Comparison of ENCODE assay signal across 8 cellular contexts in genomic region chr7:66995045-66995776, GRCh38. TPM values are rescaled to one million over a fixed set of nuclear protein-coding genes. Genes with fewer than 3 reads are reported as not detected.
DNase-seq lines count a peak whose midpoint lies in the region; ATAC-seq, FAIRE-seq and TF ChIP-seq lines count a peak whose summit lies in the region.
"Not testable (repeated sequence)": the region's sequence is repeated elsewhere in the genome, so short reads cannot be mapped to it uniquely, and the experiment has no call there.

Gene SBDS, minus strand, starts transcription at chr7:66995586. Its CDS starts 169 bp downstream, at chr7:66995417.

- not testable (repeated sequence) for H3K27me3 ChIP-seq in heart right ventricle, upper lobe of left lung

- FAIRE-seq in GM12892 (lab: Jason Lieb, UNC) = peak; percentile 98

- H3K4me1 ChIP-seq in heart right ventricle (peaks cover 5 to 35% (median 22%) of the 10 kb centered on the region in 9 donors), upper lobe of left lung (peaks cover 13 to 24% (median 20%) of the 10 kb centered on the region in 4 donors)

- H3K36me3 ChIP-seq in heart right ventricle (peaks cover 0 to 57% (median 33%) of the 10 kb centered on the region in 9 donors), upper lobe of left lung (peaks cover 17 to 47% (median 34%) of the 10 kb centered on the region in 4 donors)

- not testable (repeated sequence) for H3K9me3 ChIP-seq in heart right ventricle, upper lobe of left lung

- TF ChIP-seq POLR2A in GM12892 (IDR thresholded peaks at IDR 0.05; ENCODE audit: low read depth, low read length) = peak; percentile 91
- TF ChIP-seq POLR2A in upper lobe of left lung (IDR thresholded peaks at IDR 0.05) = peak; percentile 43 to 99 (median 98)

- DNase-seq in GM12892 (ENCODE audit: insufficient read length) (peak; percentile 25), NCI-H146 treated with DMSO at 0.1 percent for 48 hours (lab: John Stamatoyannopoulos, UW; ENCODE audit: unreplicated experiment) (peak; percentile 97), amniotic epithelial cell (ENCODE audit: low read depth) (peak; percentile 98), heart right ventricle (peak; percentile 88 to 98), posterior cingulate gyrus (peak; percentile 90 to 99 (median 92)), upper lobe of left lung (peak; percentile 96)

- ATAC-seq in HG02870 (IDR thresholded peaks at IDR 0.05; ENCODE audit: unreplicated experiment) (peak; percentile 53), heart right ventricle (peak; percentile 84 to 93 (median 88)), upper lobe of left lung (ENCODE audit: low FRiP score in 2 of 2) (peak; percentile 91 to 94)

- TF ChIP-seq EP300 in upper lobe of left lung (IDR thresholded peaks at IDR 0.05) = peak in 1 of 4 donors; percentile 61

- H3K4me3 ChIP-seq in heart right ventricle (peak within 1 kb of the TSS; percentile 48 to 95 (median 76)), upper lobe of left lung (peak within 1 kb of the TSS; percentile 47 to 89 (median 72))

- 0 to 1% methylated on average over 59 of the region's 59 CpGs for WGBS in heart right ventricle, 2 donors
- WGBS in upper lobe of left lung, 2 donors = 0% methylated on average over 34 to 46 of the region's 59 CpGs

- peak in 1 of 9 donors; percentile 1 for TF ChIP-seq CTCF in heart right ventricle (IDR thresholded peaks at IDR 0.05)
- TF ChIP-seq CTCF in upper lobe of left lung (IDR thresholded peaks at IDR 0.05) = peak in 3 of 6 experiments; percentile 5 to 25 (median 9)

- intact Hi-C loops in T-helper 1 cell treated with Interleukin-12 subunit alpha and Interleukin-12 subunit beta and Interleukin-4 antibody, amounts not matched to agents 30 ng/mL and 1 ng/mL, for 36 hours (cut with micrococcal nuclease) = loop anchor here (1.0 to 2.0 kb wide), 3 partner anchors 255 to 582 kb away; partner anchors contain the start of gene RABGEF1
- intact Hi-C loops in heart right ventricle (cut with DNase I) (loop anchor here in 2 of 10 donors (5.0 to 10.0 kb wide), 4 partner anchors 70 to 313 kb away; partner anchors contain the start of genes RABGEF1 (in 1 of the 2) and TMEM248 (in 1 of the 2)), posterior cingulate gyrus (cut with DNase I) (loop anchor here (10.0 kb wide), 1 partner anchor 500 kb away; no protein-coding TSS in a partner anchor)

- H3K27ac ChIP-seq in heart right ventricle (peak within 1 kb of the TSS; percentile 90 to 100 (median 98)), upper lobe of left lung (peak within 1 kb of the TSS; percentile 95 to 99 (median 98))

RNA-seq across cellular contexts. Expression of gene SBDS, which starts in this region (rescaled TPM):
- polyA plus RNA-seq in GM12892 (2012; ENCODE audit: missing spikeins) = 34.0 TPM
- 41.6 and 42.4 TPM in 2 replicates for total RNA-seq in T-helper 1 cell treated with Interleukin-12 subunit alpha and Interleukin-12 subunit beta and Interleukin-4 antibody, amounts not matched to agents 30 ng/mL and 1 ng/mL, for 36 hours
- total RNA-seq in heart right ventricle = 100 to 1,000 TPM; 163 to 351 (median 242) TPM
- polyA plus RNA-seq in heart right ventricle = 100 to 1,000 TPM; 107 to 254 TPM
- 100 to 1,000 TPM in 4 of 6 donors, 10 to 100 TPM in 2; 34.6 to 172 (median 113) TPM for total RNA-seq in upper lobe of left lung

Comparison
In these comparisons a context has a peak if more than half of its experiments do, and no peak if none do; other contexts are left out.
1. Peak in every context shown above with its lines: DNase-seq, ATAC-seq, H3K4me3 ChIP-seq and H3K27ac ChIP-seq.
2. DNase-seq: peak in every context shown above with its lines; median percentile 98 in amniotic epithelial cell; 97 in NCI-H146 treated with DMSO at 0.1 percent for 48 hours; 96 in upper lobe of left lung; 93 in heart right ventricle; 92 in posterior cingulate gyrus; 25 in GM12892.